22 cellular contexts compared by ENCODE assay signal in genomic region chr3:136390574-136390973, GRCh38.
"Had no signal": no experiment of that assay in that cellular context is flagged by ENCODE, and none has a peak within 500 bp of the region (broad histone marks: within the 10 kb centered on the region; RNA-seq: fewer than 3 reads in every experiment).

No MANE protein-coding gene starts in this region.

- H3K27ac ChIP-seq: heart right ventricle, neutrophil, ovary, psoas muscle, stomach, suprapubic skin had no signal

- H3K9ac ChIP-seq: SK-N-SH had no signal

- H3K9me3 ChIP-seq: heart right ventricle, neutrophil, ovary, psoas muscle, SK-N-SH, stomach, suprapubic skin had no signal

- H3K27me3 ChIP-seq: heart right ventricle, neutrophil, ovary, stomach, suprapubic skin had no signal

- H3K4me2 ChIP-seq: SK-N-SH had no signal

- H3K4me1 ChIP-seq: psoas muscle, suprapubic skin had no signal

- H3K36me3 ChIP-seq: neutrophil, ovary had no signal

- H3K4me3 ChIP-seq: heart right ventricle, lung, ovary, psoas muscle, stomach, suprapubic skin had no signal

- DNase-seq: activated CD4-positive, alpha-beta memory T cell treated with anti-CD3 and anti-CD28 coated beads, Interleukin-2, amount 10 ng/mL, durations not matched to agents 7 days and 5 days; activated CD4-positive, alpha-beta T cell treated with anti-CD3 and anti-CD28 coated beads, Interleukin-2, amount 10 ng/mL, durations not matched to agents 24 days and 14 days; activated effector memory CD4-positive, alpha-beta T cell treated with Interleukin-2 at 50 U/mL for 16 hours; activated naive CD4-positive, alpha-beta T cell treated with anti-CD3 and anti-CD28 coated beads for 36 hours; activated T-cell treated with anti-CD3 and anti-CD28 coated beads, Interleukin-2, amount 50 U/mL, for 72 hours; amygdala; cortex of kidney; heart right ventricle; islet precursor cell; left colon; natural killer cell; ovary; psoas muscle; SK-N-SH; small intestine; stimulated activated CD4-positive, alpha-beta T cell treated with anti-CD3 and anti-CD28 coated beads, Interleukin-15, amount 100 ng/mL, for 24 hours; stomach had no signal

- ATAC-seq: activated T-cell treated with anti-CD3 and anti-CD28 coated beads, Interleukin-2, amount 50 U/mL, for 72 hours; left colon; natural killer cell; psoas muscle; sciatic nerve; stimulated activated memory B cell treated with anti-CD40 and anti-IgM and Interleukin-4, amounts not matched to agents 10 μg/mL and 1 μg/mL and 100 μg/mL, for 72 hours had no signal
